Comparison of ENCODE assay signal across 8 cellular contexts in genomic region chr15:34038404-34039179, GRCh38. TPM values are rescaled to one million over a fixed set of nuclear protein-coding genes. Genes with fewer than 3 reads are reported as not detected.
DNase-seq lines count a peak whose midpoint lies in the region; ATAC-seq and TF ChIP-seq lines count a peak whose summit lies in the region.

No MANE protein-coding gene starts in this region.

- peak overlapping the region; percentile 85 for H3K27ac Mint-ChIP-seq in neural crest cell (ENCODE audit: unreplicated experiment)

- no peaks in the 10 kb centered on the region for H4K20me1 ChIP-seq in DOHH2 (ENCODE audit: control insufficient read depth, insufficient read depth, low read depth, low read length)

- H3K27ac ChIP-seq in DOHH2 (ENCODE audit: low read depth, low read length) (peak overlapping the region; percentile 50), RWPE1 (peak overlapping the region; percentile 94), stomach smooth muscle (ENCODE audit: low read length) (peak overlapping the region; percentile 74)

- CTCF ChIA-PET in RWPE1 (lab: Yijun Ruan, JAX): no interaction called here

- peak; percentile 69 for DNase-seq in RWPE1 (ENCODE audit: low spot score)
- DNase-seq in activated effector memory CD4-positive, alpha-beta T cell treated with anti-CD3 and anti-CD28 coated beads, Interleukin-2, amount 50 U/mL, for 16 hours: peak; percentile 89
- DNase-seq in fibroblast of villous mesenchyme (ENCODE audit: low read depth): peak; percentile 70
- DNase-seq in neural crest cell (ENCODE audit: low read depth, low spot score): peak; percentile 65

- H3K4me1 ChIP-seq in DOHH2 (ENCODE audit: control insufficient read depth, low read length): peaks cover 14% of the 10 kb centered on the region
- H3K4me1 ChIP-seq in stomach smooth muscle (ENCODE audit: control insufficient read depth, insufficient read depth, low read length): no peaks in the 10 kb centered on the region

- H3K9me3 Mint-ChIP-seq in neural crest cell: no peaks in the 10 kb centered on the region

- POLR2A ChIA-PET in RWPE1 (lab: Yijun Ruan, JAX; ENCODE audit: low non-redundant PET): no interaction called here

- peak; percentile 62 for ATAC-seq in GM21619 (IDR thresholded peaks at IDR 0.05; ENCODE audit: unreplicated experiment)

- no peak for TF ChIP-seq EP300 in Ishikawa (IDR thresholded peaks at IDR 0.05; ENCODE audit: borderline replicate concordance)

- TF ChIP-seq CTCF in DOHH2 (IDR thresholded peaks at IDR 0.05; ENCODE audit: low read depth, low read length, poor library complexity, severe bottlenecking) (no peak), RWPE1 (conservative IDR thresholded peaks at IDR 0.05; ENCODE audit: low read depth) (no peak), fibroblast of villous mesenchyme (IDR thresholded peaks at IDR 0.05; ENCODE audit: insufficient read depth, low read depth, low read length) (no peak), neural crest cell (conservative IDR thresholded peaks at IDR 0.05) (no peak)

- H3K4me1 Mint-ChIP-seq in neural crest cell: peaks cover 22% of the 10 kb centered on the region

- no peaks in the 10 kb centered on the region for H3K27me3 Mint-ChIP-seq in neural crest cell (ENCODE audit: low read depth)

- H3K79me2 ChIP-seq in DOHH2 (ENCODE audit: control insufficient read depth, low read length): peaks cover 28% of the 10 kb centered on the region

- H3K4me3 ChIP-seq in DOHH2 (ENCODE audit: low read length): peak overlapping the region; percentile 89
- H3K4me3 ChIP-seq in fibroblast of villous mesenchyme (ENCODE audit: low read depth, low read length): peak overlapping the region; percentile 73
- peak overlapping the region; percentile 92 to 95 for H3K4me3 ChIP-seq in stomach smooth muscle (ENCODE audit: low read length in 2 of 2)

- peak overlapping the region; percentile 82 to 86 for H3K9ac ChIP-seq in stomach smooth muscle (ENCODE audit: low read length in 2 of 2)

- no peaks in the 10 kb centered on the region for H3K27me3 ChIP-seq in DOHH2 (ENCODE audit: control insufficient read depth, low read length)
- no peaks in the 10 kb centered on the region for H3K27me3 ChIP-seq in stomach smooth muscle (ENCODE audit: control insufficient read depth in 1 of 2, insufficient read depth in 2 of 2, low read length in 2 of 2)

- H3K9me3 ChIP-seq in DOHH2 (ENCODE audit: control insufficient read depth, insufficient read depth, low read length): no peaks in the 10 kb centered on the region
- H3K9me3 ChIP-seq in stomach smooth muscle (ENCODE audit: control insufficient read depth in 2 of 2, low read length in 2 of 2): no peaks in the 10 kb centered on the region

- H3F3A ChIP-seq in DOHH2 (ENCODE audit: control insufficient read depth, insufficient read depth): peaks cover 5% of the 10 kb centered on the region; the same call in 1 of the 2 replicates

- no peaks in the 10 kb centered on the region for H3K9me2 ChIP-seq in DOHH2 (replicated peaks; ENCODE audit: control insufficient read depth, low read length)

- no peaks in the 10 kb centered on the region for H3K36me3 Mint-ChIP-seq in neural crest cell (ENCODE audit: low read depth)

- H3K4me2 ChIP-seq in DOHH2 (ENCODE audit: low read length): peak overlapping the region; percentile 67

- H3K36me3 ChIP-seq in DOHH2 (ENCODE audit: control insufficient read depth, low read length): no peaks in the 10 kb centered on the region
- H3K36me3 ChIP-seq in stomach smooth muscle (ENCODE audit: control insufficient read depth in 2 of 2, insufficient read depth in 2 of 2, low read length in 2 of 2): no peaks in the 10 kb centered on the region

- peak overlapping the region; percentile 91 for H3K4me3 Mint-ChIP-seq in neural crest cell

- TF ChIP-seq RAD21 in Ishikawa (IDR thresholded peaks at IDR 0.05; ENCODE audit: low read depth): no peak

TF ChIP-seq in Ishikawa, 13 proteins besides CTCF, POLR2A, EP300 and RAD21:
- TF ChIP-seq CEBPB (IDR thresholded peaks at IDR 0.05): no peak
- no peak for TF ChIP-seq REST (IDR thresholded peaks at IDR 0.05; ENCODE audit: low read depth)
- TF ChIP-seq ZBTB7A (IDR thresholded peaks at IDR 0.05; ENCODE audit: low read depth): no peak
- 0 out of 2 replicates have a peak, but pooled peaks have one; percentile 23 for TF ChIP-seq YY1 (IDR thresholded peaks at IDR 0.05; ENCODE audit: low read depth)
- TF ChIP-seq TEAD4 (IDR thresholded peaks at IDR 0.05): no peak
- no peak for TF ChIP-seq CREB1 (IDR thresholded peaks at IDR 0.05; ENCODE audit: low read depth)
- peak; percentile 84 for TF ChIP-seq MAX (IDR thresholded peaks at IDR 0.05)
- TF ChIP-seq FOXM1 (IDR thresholded peaks at IDR 0.05; ENCODE audit: borderline replicate concordance, low read depth): no peak

RNA-seq across cellular contexts. Expression of gene AVEN, which starts 0.4 kb away (rescaled TPM):
- 37.1 and 39.6 TPM in 2 replicates for total RNA-seq in fibroblast of villous mesenchyme
- 15.0 and 15.4 TPM in 2 replicates for total RNA-seq in neural crest cell

Comparison
In these comparisons a context has a peak if more than half of its experiments do, and no peak if none do; other contexts are left out.
1. Peak in every context shown above with its lines: DNase-seq, ATAC-seq, H3K4me3 ChIP-seq and H3K27ac ChIP-seq.